ENCODE assay signal across 8 cellular contexts in the genomic region with DNA sequence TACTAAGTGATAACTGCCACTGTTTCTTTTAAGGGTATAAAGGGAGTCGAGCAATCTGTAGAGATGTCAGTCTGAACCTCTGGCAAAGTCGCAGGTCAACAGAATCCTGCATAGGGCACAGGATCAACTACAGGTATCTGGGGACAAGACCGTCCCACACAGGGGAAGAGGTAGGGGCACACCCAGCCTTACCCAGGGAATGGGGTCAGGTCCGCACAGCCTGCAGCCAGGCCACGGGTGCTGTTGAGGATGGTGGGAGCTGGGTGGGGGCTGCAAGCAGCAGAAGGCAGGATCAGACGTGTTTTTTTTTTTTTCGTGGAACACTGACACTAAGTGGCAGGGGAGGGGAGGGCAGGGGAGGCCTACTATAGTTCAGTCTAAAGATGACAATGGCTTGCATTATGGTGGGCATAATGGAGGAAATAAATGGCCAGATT. TPM values are rescaled to one million over a fixed set of nuclear protein-coding genes. Genes with fewer than 3 reads are reported as not detected.
DNase-seq lines count a peak whose midpoint lies in the region; ATAC-seq and TF ChIP-seq lines count a peak whose summit lies in the region.

No MANE protein-coding gene starts in this region.

- H3K9me3 ChIP-seq in DND-41 (ENCODE audit: insufficient read depth, low read length, severe bottlenecking) (no peaks in the 10 kb centered on the region), OCI-LY3 (ENCODE audit: insufficient read depth, low read length) (peaks cover 7% of the 10 kb centered on the region; the same call in 1 of the 2 replicates)

- H3K4me2 ChIP-seq in DND-41 (ENCODE audit: insufficient read depth, low read length) (no peak overlapping the region), OCI-LY3 (ENCODE audit: low read length) (peak overlapping the region; percentile 66)

- no peaks in the 10 kb centered on the region for H3K4me1 ChIP-seq in DND-41 (ENCODE audit: insufficient read depth, low read length)
- H3K4me1 ChIP-seq in OCI-LY3 (ENCODE audit: low read length): peaks cover 15% of the 10 kb centered on the region

- H3K27ac Mint-ChIP-seq in effector memory CD8-positive, alpha-beta T cell: peak overlapping the region; percentile 3 to 27
- peak overlapping the region; percentile 67 for H3K27ac Mint-ChIP-seq in progenitor cell of endocrine pancreas

- H4K20me1 ChIP-seq in DND-41 (ENCODE audit: insufficient read depth, low read length) (peaks cover 65% of the 10 kb centered on the region), OCI-LY3 (ENCODE audit: insufficient read depth, low read length) (peaks cover 31% of the 10 kb centered on the region)

- H3K4me3 ChIP-seq in DND-41 (ENCODE audit: low read depth in 1 of 2, low read length in 2 of 2) (no peak overlapping the region), OCI-LY3 (ENCODE audit: low read length) (peak overlapping the region; percentile 86; the same call in 1 of the 2 replicates)

- H3K36me3 ChIP-seq in DND-41 (ENCODE audit: insufficient read depth, low read length): peaks cover 10% of the 10 kb centered on the region
- H3K36me3 ChIP-seq in OCI-LY3 (replicated peaks; ENCODE audit: low read depth, low read length): peaks cover 18% of the 10 kb centered on the region

- no peak overlapping the region for H3K9ac ChIP-seq in DND-41 (ENCODE audit: low read depth, low read length)
- H3K9ac ChIP-seq in OCI-LY3 (ENCODE audit: low read length): no peak overlapping the region

- no peak for ATAC-seq in DND-41 (ENCODE audit: insufficient read depth, low read depth)
- no peak for ATAC-seq in effector memory CD8-positive, alpha-beta T cell (replicated peaks)
- no peak for ATAC-seq in GM21723 (IDR thresholded peaks at IDR 0.05; ENCODE audit: unreplicated experiment)

- no peaks in the 10 kb centered on the region for H3K9me3 Mint-ChIP-seq in effector memory CD8-positive, alpha-beta T cell
- peaks cover 14% of the 10 kb centered on the region for H3K9me3 Mint-ChIP-seq in progenitor cell of endocrine pancreas (ENCODE audit: low read depth)

- H3K4me1 Mint-ChIP-seq in effector memory CD8-positive, alpha-beta T cell (ENCODE audit: low read depth in 2 of 2): peaks cover 43 to 73% of the 10 kb centered on the region in 2 donors
- peaks cover 24% of the 10 kb centered on the region for H3K4me1 Mint-ChIP-seq in progenitor cell of endocrine pancreas (ENCODE audit: low read depth)

- H3K27me3 ChIP-seq in DND-41 (ENCODE audit: insufficient read depth, low read length, poor library complexity): no peaks in the 10 kb centered on the region
- H3K27me3 ChIP-seq in OCI-LY3 (ENCODE audit: low read depth, low read length): no peaks in the 10 kb centered on the region

- peaks cover 92% of the 10 kb centered on the region for H3K79me2 ChIP-seq in DND-41 (ENCODE audit: insufficient read depth, low read length)
- peaks cover 90% of the 10 kb centered on the region for H3K79me2 ChIP-seq in OCI-LY3 (ENCODE audit: low read length)

- H2AFZ ChIP-seq in DND-41 (ENCODE audit: low read depth, low read length) (no peak overlapping the region), OCI-LY3 (ENCODE audit: low read depth, low read length) (no peak overlapping the region)

- H3K27ac ChIP-seq in DND-41 (ENCODE audit: low read length): no peak overlapping the region
- no peak overlapping the region for H3K27ac ChIP-seq in OCI-LY3 (ENCODE audit: low read length)

- no peak for DNase-seq in DND-41
- DNase-seq in effector memory CD8-positive, alpha-beta T cell: no peak
- no peak for DNase-seq in progenitor cell of endocrine pancreas (ENCODE audit: low spot score, unreplicated experiment)
- no peak for DNase-seq in C1 segment of cervical spinal cord (lab: John Stamatoyannopoulos, UW)
- DNase-seq in NCI-H524 treated with DMSO at 0.1 percent for 48 hours (lab: John Stamatoyannopoulos, UW): no peak
- DNase-seq in NCI-H1930 (lab: John Stamatoyannopoulos, UW): no peak

- peaks cover 6% of the 10 kb centered on the region for H3K36me3 Mint-ChIP-seq in effector memory CD8-positive, alpha-beta T cell (ENCODE audit: insufficient read depth)
- H3K36me3 Mint-ChIP-seq in progenitor cell of endocrine pancreas (ENCODE audit: insufficient read depth): peaks cover 7% of the 10 kb centered on the region

- H3K4me3 Mint-ChIP-seq in effector memory CD8-positive, alpha-beta T cell: peak overlapping the region; percentile 85 to 87
- peak overlapping the region; percentile 69 for H3K4me3 Mint-ChIP-seq in progenitor cell of endocrine pancreas (ENCODE audit: low read depth)

- no peaks in the 10 kb centered on the region for H3K27me3 Mint-ChIP-seq in effector memory CD8-positive, alpha-beta T cell
- H3K27me3 Mint-ChIP-seq in progenitor cell of endocrine pancreas: no peaks in the 10 kb centered on the region

- TF ChIP-seq CTCF in DND-41 (IDR thresholded peaks at IDR 0.05; ENCODE audit: borderline replicate concordance, extremely low read depth, low read length, poor library complexity, severe bottlenecking) (peak; percentile 8), OCI-LY3 (IDR thresholded peaks at IDR 0.05; ENCODE audit: low read depth, low read length) (no peak), progenitor cell of endocrine pancreas (IDR thresholded peaks at IDR 0.05; ENCODE audit: unreplicated experiment) (no peak)

RNA-seq across cellular contexts. Expression of a gene that starts 41.9 kb away (rescaled TPM):
- 388 and 399 TPM in 2 replicates for total RNA-seq in progenitor cell of endocrine pancreas

RNA-seq across cellular contexts. Expression of a gene that starts 42.2 kb away (rescaled TPM):
- total RNA-seq in progenitor cell of endocrine pancreas: 445 and 460 TPM in 2 replicates
